In genomic region chr15:52678036-52678467, GRCh38 we compare ENCODE assay signal across 8 cellular contexts. TPM values are rescaled to one million over a fixed set of nuclear protein-coding genes. Genes with fewer than 3 reads are reported as not detected.
DNase-seq lines count a peak whose midpoint lies in the region; ATAC-seq and TF ChIP-seq lines count a peak whose summit lies in the region.

No MANE protein-coding gene starts in this region.

- ATAC-seq in HG02852 (IDR thresholded peaks at IDR 0.05; ENCODE audit: unreplicated experiment), result peak; percentile 25
- peak; percentile 42 to 43 for ATAC-seq in stimulated activated naive B cell treated with anti-CD40 and anti-IgM and Interleukin-4, amounts not matched to agents 10 μg/mL and 1 μg/mL and 100 μg/mL, for 72 hours (replicated peaks)

- H3K4me3 ChIP-seq in esophagus squamous epithelium, result peak overlapping the region; percentile 88 to 98 (median 94)

- intact Hi-C loops in esophagus squamous epithelium (cut with DNase I), result no loop called here

- H3K9me3 ChIP-seq in esophagus squamous epithelium, result no peaks in the 10 kb centered on the region

- peaks cover 0 to 1% of the 10 kb centered on the region in 2 donors for H3K9me3 Mint-ChIP-seq in stimulated activated naive B cell treated with anti-CD40 and anti-IgM and Interleukin-4, amounts not matched to agents 10 μg/mL and 1 μg/mL and 100 μg/mL, for 72 hours

- H3K27me3 ChIP-seq in esophagus squamous epithelium, result no peaks in the 10 kb centered on the region

- H3K4me1 ChIP-seq in esophagus squamous epithelium, result peaks cover 3 to 67% (median 26%) of the 10 kb centered on the region in 3 donors

- peaks cover 13 to 20% of the 10 kb centered on the region in 2 donors for H3K36me3 Mint-ChIP-seq in stimulated activated naive B cell treated with anti-CD40 and anti-IgM and Interleukin-4, amounts not matched to agents 10 μg/mL and 1 μg/mL and 100 μg/mL, for 72 hours

- H3K27ac Mint-ChIP-seq in stimulated activated naive B cell treated with anti-CD40 and anti-IgM and Interleukin-4, amounts not matched to agents 10 μg/mL and 1 μg/mL and 100 μg/mL, for 72 hours, result peak overlapping the region; percentile 96

- DNase-seq in NCI-H2227 treated with DMSO at 0.1 percent for 48 hours (lab: John Stamatoyannopoulos, UW), result peak; percentile 20
- DNase-seq in NCI-H2227 (lab: John Stamatoyannopoulos, UW; ENCODE audit: unreplicated experiment), result no peak
- DNase-seq in NOMO-1 treated with DMSO at 0.1 percent for 48 hours (lab: John Stamatoyannopoulos, UW; ENCODE audit: unreplicated experiment), result peak; percentile 48
- DNase-seq in activated T-cell treated with anti-CD3 and anti-CD28 coated beads, Interleukin-2, amount 50 U/mL, for 1 hour, result peak; percentile 56
- DNase-seq in esophagus squamous epithelium (lab: John Stamatoyannopoulos, UW), result no peak
- DNase-seq in myocyte (ENCODE audit: low read depth), result peak; percentile 71
- DNase-seq in stimulated activated naive B cell treated with anti-CD40 and anti-IgM and Interleukin-4, amounts not matched to agents 10 μg/mL and 1 μg/mL and 100 μg/mL, for 72 hours, result peak; percentile 42

- peak overlapping the region; percentile 98 to 99 (median 99) for H3K27ac ChIP-seq in esophagus squamous epithelium

- TF ChIP-seq POLR2A in esophagus squamous epithelium (IDR thresholded peaks at IDR 0.05), result no peak

- peaks cover 0 to 34% (median 0%) of the 10 kb centered on the region in 3 donors for H3K36me3 ChIP-seq in esophagus squamous epithelium

- peak overlapping the region; percentile 90 to 94 for H3K4me3 Mint-ChIP-seq in stimulated activated naive B cell treated with anti-CD40 and anti-IgM and Interleukin-4, amounts not matched to agents 10 μg/mL and 1 μg/mL and 100 μg/mL, for 72 hours

- peak in 2 of 6 experiments; percentile 6 to 16 for TF ChIP-seq CTCF in esophagus squamous epithelium (IDR thresholded peaks at IDR 0.05)

- 1 to 2% methylated on average over 13 of the region's 13 CpGs for WGBS in esophagus squamous epithelium, 2 donors

- no peaks in the 10 kb centered on the region for H3K27me3 Mint-ChIP-seq in stimulated activated naive B cell treated with anti-CD40 and anti-IgM and Interleukin-4, amounts not matched to agents 10 μg/mL and 1 μg/mL and 100 μg/mL, for 72 hours

- H3K4me1 Mint-ChIP-seq in stimulated activated naive B cell treated with anti-CD40 and anti-IgM and Interleukin-4, amounts not matched to agents 10 μg/mL and 1 μg/mL and 100 μg/mL, for 72 hours, result peaks cover 26 to 68% of the 10 kb centered on the region in 2 donors

RNA-seq across cellular contexts. Expression of gene ATOSA, which starts 1.1 kb away (rescaled TPM):
- total RNA-seq in esophagus squamous epithelium, result 10 to 100 TPM; 38.9 to 69.8 (median 44.5) TPM
- 27.3 and 34.8 TPM in 2 replicates for total RNA-seq in myocyte
- 16.9 TPM for polyA plus RNA-seq in myocyte (2012)

Comparison
In these comparisons a context has a peak if more than half of its experiments do, and no peak if none do; other contexts are left out.
1. DNase-seq: peak in NCI-H2227 treated with DMSO at 0.1 percent for 48 hours (single experiment), NOMO-1 treated with DMSO at 0.1 percent for 48 hours (single experiment), activated T-cell treated with anti-CD3 and anti-CD28 coated beads, Interleukin-2, amount 50 U/mL, for 1 hour (single experiment), myocyte (single experiment) and stimulated activated naive B cell treated with anti-CD40 and anti-IgM and Interleukin-4, amounts not matched to agents 10 μg/mL and 1 μg/mL and 100 μg/mL, for 72 hours (single experiment); none in NCI-H2227 (single experiment) and esophagus squamous epithelium (single experiment).